9 cellular contexts compared by ENCODE assay signal in the genomic region with DNA sequence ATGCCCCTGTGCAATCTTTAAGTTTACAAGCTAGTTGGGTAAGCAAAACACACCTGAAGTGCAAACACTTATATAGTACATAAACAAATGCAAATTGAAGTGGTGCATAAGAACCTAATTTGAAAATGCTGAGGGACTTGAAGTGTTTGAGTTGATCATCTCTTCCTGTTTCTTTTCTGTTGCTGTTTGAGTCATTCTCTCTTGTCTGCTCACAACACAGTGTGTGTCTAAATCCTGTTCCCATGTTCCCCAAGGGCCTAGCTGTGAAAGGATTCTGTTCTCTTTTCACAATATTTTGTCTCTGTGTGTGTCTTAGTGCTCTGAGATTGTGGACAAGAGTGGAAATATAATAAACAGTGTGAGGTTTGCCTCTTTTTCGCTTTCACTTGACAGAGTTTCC.
DNase-seq lines count a peak whose midpoint lies in the region; ATAC-seq lines count a peak whose summit lies in the region.
"Had no signal": no experiment of that assay in that cellular context is flagged by ENCODE, and none has a peak within 500 bp of the region (broad histone marks: within the 10 kb centered on the region; RNA-seq: fewer than 3 reads in every experiment).

No MANE protein-coding gene starts in this region.

- H3K36me3 Mint-ChIP-seq in memory B cell, result no peaks in the 10 kb centered on the region
- H3K36me3 Mint-ChIP-seq in T-helper 2 cell treated with Interferon-gamma antibody and Interleukin-4, amounts not matched to agents 5 μg/mL and 100 μg/mL, for 36 hours (ENCODE audit: low read depth), result peaks cover 38% of the 10 kb centered on the region

- ATAC-seq in GM18508 (IDR thresholded peaks at IDR 0.05; ENCODE audit: insufficient read depth, unreplicated experiment), result peak; percentile 46
- ATAC-seq in GM21529 (IDR thresholded peaks at IDR 0.05; ENCODE audit: unreplicated experiment), result peak; percentile 78
- ATAC-seq in HG03565 (IDR thresholded peaks at IDR 0.05; ENCODE audit: unreplicated experiment), result peak; percentile 63
- peak; percentile 49 for ATAC-seq in memory B cell (ENCODE audit: low read depth)
- ATAC-seq: left colon had no signal

- H3K27ac Mint-ChIP-seq in memory B cell, result no peak overlapping the region
- no peak overlapping the region for H3K27ac Mint-ChIP-seq in T-helper 2 cell treated with Interferon-gamma antibody and Interleukin-4, amounts not matched to agents 5 μg/mL and 100 μg/mL, for 36 hours

- H3K4me1 Mint-ChIP-seq in memory B cell, result peaks cover 11% of the 10 kb centered on the region
- peaks cover 39% of the 10 kb centered on the region for H3K4me1 Mint-ChIP-seq in T-helper 2 cell treated with Interferon-gamma antibody and Interleukin-4, amounts not matched to agents 5 μg/mL and 100 μg/mL, for 36 hours (ENCODE audit: low read depth)

- H3K27me3 Mint-ChIP-seq in memory B cell, result no peaks in the 10 kb centered on the region
- H3K27me3 Mint-ChIP-seq in T-helper 2 cell treated with Interferon-gamma antibody and Interleukin-4, amounts not matched to agents 5 μg/mL and 100 μg/mL, for 36 hours (ENCODE audit: low read depth), result no peaks in the 10 kb centered on the region

- H3K4me3 Mint-ChIP-seq in memory B cell, result peak overlapping the region; percentile 58
- H3K4me3 Mint-ChIP-seq in T-helper 2 cell treated with Interferon-gamma antibody and Interleukin-4, amounts not matched to agents 5 μg/mL and 100 μg/mL, for 36 hours, result no peak overlapping the region

- H3K9me3 Mint-ChIP-seq in memory B cell, result no peaks in the 10 kb centered on the region
- H3K9me3 Mint-ChIP-seq in T-helper 2 cell treated with Interferon-gamma antibody and Interleukin-4, amounts not matched to agents 5 μg/mL and 100 μg/mL, for 36 hours, result no peaks in the 10 kb centered on the region

- DNase-seq in memory B cell (ENCODE audit: low spot score in 2 of 2) (no peak), HuH-7 (ENCODE audit: low spot score) (no peak), cortex of kidney (lab: John Stamatoyannopoulos, UW) (no peak), DMS79 (lab: John Stamatoyannopoulos, UW) (no peak)
- no peak for DNase-seq in T-helper 2 cell treated with Interferon-gamma antibody and Interleukin-4, amounts not matched to agents 5 μg/mL and 100 μg/mL, for 36 hours (ENCODE audit: low spot score)
